22 cellular contexts compared by ENCODE assay signal in the genomic region with DNA sequence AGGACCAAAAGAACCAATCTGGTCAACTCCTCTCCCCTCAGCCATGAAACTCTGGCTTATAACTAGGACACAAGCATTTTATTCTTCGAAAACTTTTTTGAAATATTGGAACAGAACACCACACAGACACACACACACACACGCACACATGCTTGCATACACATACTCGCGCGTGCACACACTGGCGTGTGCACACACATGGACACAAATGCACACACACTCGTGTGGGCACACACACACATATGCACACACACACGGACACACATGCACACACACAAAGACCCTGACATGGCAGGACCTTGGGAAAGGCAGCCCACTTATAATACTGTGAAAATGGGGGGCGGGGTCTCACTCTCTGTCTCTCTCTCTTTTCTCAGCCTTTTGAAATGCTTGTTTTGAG.
DNase-seq lines count a peak whose midpoint lies in the region; ATAC-seq, FAIRE-seq and TF ChIP-seq lines count a peak whose summit lies in the region.
"Had no signal": no experiment of that assay in that cellular context is flagged by ENCODE, and none has a peak within 500 bp of the region (broad histone marks: within the 10 kb centered on the region; RNA-seq: fewer than 3 reads in every experiment).

No MANE protein-coding gene starts in this region.

- no peak for TF ChIP-seq RAD21 in K562 (CRISPR knock-in tag; conservative IDR thresholded peaks at IDR 0.05 in 1 of 2, IDR thresholded peaks at IDR 0.05 in 1 of 2)

- TF ChIP-seq EP300 in K562 (IDR thresholded peaks at IDR 0.05; ENCODE audit: low read length): no peak

- peaks cover 36 to 71% of the 10 kb centered on the region in 2 experiments for H3K27me3 ChIP-seq in K562 (ENCODE audit: control insufficient read depth in 2 of 2, insufficient read depth in 2 of 2, low read length in 2 of 2)
- H3K27me3 ChIP-seq: Peyer's patch had no signal

- 50% methylated on average over 9 of the region's 9 CpGs for WGBS in K562 (ENCODE audit: insufficient coverage, low coverage, missing lambda C conversion rate)

- in situ Hi-C loops in K562 (cut with MboI): no loop called here

- intact Hi-C loops in K562 (cut with micrococcal nuclease) (no loop called here), posterior vena cava (cut with DNase I) (no loop called here)

- H3K79me2 ChIP-seq in K562 (ENCODE audit: control insufficient read depth, insufficient read depth, low read length): no peaks in the 10 kb centered on the region

- CTCF ChIA-PET in K562 (lab: Yijun Ruan, JAX; ENCODE audit: low intra/inter-chr PET ratio): no interaction called here

- no peak overlapping the region for H3K27ac ChIP-seq in K562 (ENCODE audit: extremely low read depth, low read depth, low read length)
- H3K27ac ChIP-seq: C4-2B, Peyer's patch had no signal

- no peaks in the 10 kb centered on the region for H3K9me3 ChIP-seq in K562 (replicated peaks; ENCODE audit: control insufficient read depth, insufficient read depth, low read depth, low read length)
- H3K9me3 ChIP-seq: Peyer's patch had no signal

- H2AFZ ChIP-seq in K562 (ENCODE audit: low read depth, low read length): peak overlapping the region; percentile 41

- TF ChIP-seq CTCF in K562 (IDR thresholded peaks at IDR 0.05 in 2 of 3, conservative IDR thresholded peaks at IDR 0.05 in 1 of 3; ENCODE audit: insufficient read depth in 2 of 3, low read depth in 1 of 3, low read length in 3 of 3): no peak

- POLR2A ChIA-PET in K562 (lab: Yijun Ruan, JAX): interaction anchor here (0.6 to 2.0 kb wide), 3 partner anchors 8 to 48 kb away, joined by 4 to 6 read pairs (median 6); no protein-coding TSS in a partner anchor

- H3K4me2 ChIP-seq in K562 (ENCODE audit: insufficient read depth, low read length): no peak overlapping the region

- TF ChIP-seq POLR2A in K562 (conservative IDR thresholded peaks at IDR 0.05): no peak

- H3K9ac ChIP-seq in K562 (ENCODE audit: insufficient read depth in 1 of 2, low read depth in 2 of 2, low read length in 2 of 2): no peak overlapping the region

- peak; percentile 54 for FAIRE-seq in HTR-8/SVneo (lab: Jason Lieb, UNC)
- no peak for FAIRE-seq in K562 (lab: Jason Lieb, UNC)
- FAIRE-seq: A204.1, GM19239 had no signal

- ATAC-seq in K562: no peak
- ATAC-seq: SK-N-SH treated with all-trans-retinoic acid at 6 μM for 48 hours had no signal

- 0 out of 5 replicates have a peak, but pooled peaks cover 0 to 6% of the 10 kb centered on the region in 2 experiments for H3K4me1 ChIP-seq in K562 (replicated peaks in 1 of 2; ENCODE audit: control insufficient read depth in 2 of 2, insufficient read depth in 2 of 2, low read length in 2 of 2)
- H3K4me1 ChIP-seq: Peyer's patch had no signal

- BruUV-seq in K562 (replicated peaks; lab: Mats Ljungman, UMichigan): no TSS peak

- DNase-seq in activated effector memory CD4-positive, alpha-beta T cell treated with anti-CD3 and anti-CD28 coated beads, Interleukin-2, amount 50 U/mL, for 16 hours: peak; percentile 30
- DNase-seq in activated effector memory CD4-positive, alpha-beta T cell treated with Interleukin-2 at 50 U/mL for 16 hours: no peak
- no peak for DNase-seq in HTR-8/SVneo (ENCODE audit: insufficient read length, low spot score)
- DNase-seq in K562 (ENCODE audit: extremely low read depth in 1 of 4, low spot score in 3 of 4): no peak
- DNase-seq in posterior vena cava (ENCODE audit: low spot score): peak; percentile 14
- no peak for DNase-seq in NCI-H2107 (lab: John Stamatoyannopoulos, UW)
- DNase-seq in NCI-H2196 treated with DMSO at 0.1 percent for 48 hours (lab: John Stamatoyannopoulos, UW; ENCODE audit: unreplicated experiment): no peak
- DNase-seq: EL, GF-D8, KBM-7, MM.1S, NCI-H1048, NCI-H1436, NCI-H187 treated with DMSO at 0.1 percent for 48 hours, NCI-H345, NCI-H524 treated with DMSO at 0.1 percent for 48 hours, NCI-H82 had no signal

- no peaks in the 10 kb centered on the region for H3K9me1 ChIP-seq in K562 (ENCODE audit: control insufficient read depth, insufficient read depth, low read length)

- no peaks in the 10 kb centered on the region for H3K36me3 ChIP-seq in K562 (ENCODE audit: control insufficient read depth, insufficient read depth, low read length)
- H3K36me3 ChIP-seq: Peyer's patch had no signal

- H4K20me1 ChIP-seq in K562 (replicated peaks; ENCODE audit: control insufficient read depth, insufficient read depth, low read length): no peaks in the 10 kb centered on the region

- H3K4me3 ChIP-seq in K562: no peak overlapping the region
- H3K4me3 ChIP-seq: Peyer's patch had no signal

TF ChIP-seq in K562, 482 proteins besides CTCF, POLR2A, EP300 and RAD21:
- TF ChIP-seq ZNF586 (CRISPR knock-in tag; conservative IDR thresholded peaks at IDR 0.05) (no peak), KDM1A (IDR thresholded peaks at IDR 0.05) (peak in 1 of 2 experiments; percentile 63; a peak in 1 of 4 replicates)

Comparison
In these comparisons a context has a peak if more than half of its experiments do, and no peak if none do; other contexts are left out.
1. DNase-seq: peak in activated effector memory CD4-positive, alpha-beta T cell treated with anti-CD3 and anti-CD28 coated beads, Interleukin-2, amount 50 U/mL, for 16 hours (single experiment) and posterior vena cava (single experiment); none in activated effector memory CD4-positive, alpha-beta T cell treated with Interleukin-2 at 50 U/mL for 16 hours (single experiment), HTR-8/SVneo (single experiment), K562 (0 of 4), NCI-H2107 (single experiment) and NCI-H2196 treated with DMSO at 0.1 percent for 48 hours (single experiment).